ENCODE assay signal across 23 cellular contexts in genomic region chr1:244173765-244174164, GRCh38.
"Had no signal": no experiment of that assay in that cellular context is flagged by ENCODE, and none has a peak within 500 bp of the region (broad histone marks: within the 10 kb centered on the region; RNA-seq: fewer than 3 reads in every experiment).

No MANE protein-coding gene starts in this region.

- H3K4me3 Mint-ChIP-seq: activated naive CD8-positive, alpha-beta T cell; activated T-cell treated with anti-CD3 and anti-CD28 coated beads, Interleukin-2, amount 50 U/mL, for 24 hours; endodermal cell; immature natural killer cell; natural killer cell had no signal

- H3K27ac Mint-ChIP-seq: activated naive CD8-positive, alpha-beta T cell; activated T-cell treated with anti-CD3 and anti-CD28 coated beads, Interleukin-2, amount 50 U/mL, for 24 hours; activated T-helper 2 cell treated with anti-CD3 and anti-CD28 coated beads, Interferon-gamma antibody, Interleukin-2, Interleukin-4, amounts not matched to agents 10 μg/mL and 5 μg/mL and 100 μg/mL, durations not matched to agents 14 hours and 24 hours and 36 hours; endodermal cell; immature natural killer cell; natural killer cell; progenitor cell of endocrine pancreas had no signal

- H3K27me3 Mint-ChIP-seq: activated naive CD8-positive, alpha-beta T cell; activated T-cell treated with anti-CD3 and anti-CD28 coated beads, Interleukin-2, amount 50 U/mL, for 24 hours had no signal

- H3K4me3 ChIP-seq: adrenal gland, breast epithelium, coronary artery, hepatocyte, left ventricle myocardium inferior, thyroid gland had no signal

- DNase-seq: activated CD8-positive, alpha-beta memory T cell treated with anti-CD3 and anti-CD28 coated beads, Interleukin-2, amount 50 U/mL, for 4 hours; activated naive CD4-positive, alpha-beta T cell; activated T-cell treated with anti-CD3 and anti-CD28 coated beads, Interleukin-2, amount 50 U/mL, for 24 hours; adrenal gland; endodermal cell; foreskin keratinocyte; immature natural killer cell; left ventricle myocardium inferior; midbrain; natural killer cell; retina; stimulated activated CD4-positive, alpha-beta T cell treated with anti-CD3 and anti-CD28 coated beads, Interleukin-4, amount 100 ng/mL, for 1 hour; stimulated activated naive CD4-positive, alpha-beta T cell treated with Interleukin-2 at 50 U/mL for 16 hours; T-helper 1 cell; thyroid gland had no signal

- H3K27me3 ChIP-seq: adrenal gland, breast epithelium, foreskin keratinocyte, hepatocyte, thyroid gland had no signal

- H3K4me2 ChIP-seq: hepatocyte had no signal

- ATAC-seq: foreskin keratinocyte, natural killer cell had no signal

- H3K9me3 ChIP-seq: adrenal gland, breast epithelium, left ventricle myocardium inferior, thyroid gland had no signal

- FAIRE-seq: TTC549 had no signal

- H2AFZ ChIP-seq: hepatocyte had no signal

- H3K36me3 ChIP-seq: adrenal gland, breast epithelium, left ventricle myocardium inferior, thyroid gland had no signal

- H3K9me3 Mint-ChIP-seq: activated T-cell treated with anti-CD3 and anti-CD28 coated beads, Interleukin-2, amount 50 U/mL, for 24 hours; activated T-helper 2 cell treated with anti-CD3 and anti-CD28 coated beads, Interferon-gamma antibody, Interleukin-2, Interleukin-4, amounts not matched to agents 10 μg/mL and 5 μg/mL and 100 μg/mL, durations not matched to agents 14 hours and 24 hours and 36 hours; endodermal cell; immature natural killer cell; natural killer cell had no signal

- H3K4me1 Mint-ChIP-seq: immature natural killer cell, natural killer cell had no signal

- H3K27ac ChIP-seq: adrenal gland, breast epithelium, coronary artery, epithelial cell of prostate, foreskin keratinocyte, hepatocyte, left ventricle myocardium inferior, thyroid gland had no signal

- H3K79me2 ChIP-seq: hepatocyte had no signal

- H3K4me1 ChIP-seq: adrenal gland, breast epithelium, foreskin keratinocyte, thyroid gland had no signal

- H3K36me3 Mint-ChIP-seq: activated naive CD8-positive, alpha-beta T cell; immature natural killer cell; natural killer cell had no signal
